Comparison of ENCODE assay signal across 21 cellular contexts in the genomic region with DNA sequence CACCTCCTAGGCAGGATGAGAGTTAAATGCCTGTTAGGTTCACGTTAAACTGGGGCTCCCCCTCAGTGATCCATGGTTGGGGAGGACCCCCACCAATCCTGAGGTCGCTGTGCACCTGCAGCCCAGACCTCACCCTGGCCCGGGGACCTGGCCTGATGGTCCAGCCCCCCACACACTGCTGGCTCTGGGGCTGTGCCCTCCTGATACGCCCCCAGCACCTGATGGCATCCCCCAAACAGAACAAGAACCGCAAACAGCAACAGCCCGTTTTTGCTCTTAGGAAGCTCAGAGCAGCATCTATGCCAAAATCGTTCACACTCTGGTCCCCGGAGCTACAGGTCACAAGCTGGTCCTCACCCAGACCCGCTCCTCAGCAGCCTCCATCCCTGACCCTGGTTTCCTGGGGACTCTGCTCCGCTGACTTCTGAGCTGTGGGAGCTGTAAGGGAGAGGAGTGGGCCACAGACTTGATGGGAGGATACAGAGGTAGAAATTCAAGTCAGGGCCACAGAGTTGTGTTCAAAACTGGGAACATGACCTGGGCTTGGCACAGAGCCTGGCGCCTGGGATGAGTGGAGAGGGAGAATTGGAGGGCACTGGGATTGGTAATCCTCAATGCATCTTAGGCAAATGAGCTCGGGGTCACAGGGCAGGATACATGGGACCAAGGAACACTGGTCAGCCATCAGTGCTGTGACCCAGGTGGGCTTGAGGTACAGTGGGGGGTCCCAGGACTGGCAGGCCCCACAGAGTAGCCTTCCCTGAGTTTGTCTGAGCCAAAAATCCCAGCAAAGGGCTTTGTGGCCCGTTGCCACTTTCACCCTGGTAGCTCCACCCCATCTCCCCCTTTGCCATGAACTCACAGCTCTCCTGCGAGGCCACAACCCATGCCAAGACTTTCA.
DNase-seq lines count a peak whose midpoint lies in the region; ATAC-seq, FAIRE-seq and TF ChIP-seq lines count a peak whose summit lies in the region.
"Had no signal": no experiment of that assay in that cellular context is flagged by ENCODE, and none has a peak within 500 bp of the region (broad histone marks: within the 10 kb centered on the region; RNA-seq: fewer than 3 reads in every experiment).

No MANE protein-coding gene starts in this region.

- ATAC-seq in Right ventricle myocardium superior (ENCODE audit: poor library complexity) (no peak), upper lobe of right lung (no peak), HG02571 (IDR thresholded peaks at IDR 0.05; ENCODE audit: unreplicated experiment) (no peak)
- ATAC-seq: activated CD8-positive, alpha-beta T cell treated with anti-CD3 and anti-CD28 coated beads, Interleukin-2, amount 10 ng/mL, durations not matched to agents 7 days and 5 days had no signal

- H3K14ac ChIP-seq in mesenchymal stem cell (ENCODE audit: low read length in 2 of 2): peak overlapping the region in 1 of 2 experiments; percentile 14

- peak overlapping the region; percentile 77 for H2AK5ac ChIP-seq in mesenchymal stem cell (ENCODE audit: low read length, severe bottlenecking)

- H3K4me1 ChIP-seq in right atrium auricular region: peaks cover 0 to 11% of the 10 kb centered on the region in 2 donors
- peaks cover 48% of the 10 kb centered on the region for H3K4me1 ChIP-seq in astrocyte (ENCODE audit: insufficient read depth, low read length)
- H3K4me1 ChIP-seq in mesenchymal stem cell (ENCODE audit: control insufficient read depth, insufficient read depth, low read depth, low read length): peaks cover 60% of the 10 kb centered on the region
- H3K4me1 ChIP-seq in upper lobe of right lung: no peaks in the 10 kb centered on the region
- H3K4me1 ChIP-seq: parathyroid adenoma had no signal

- H3K27ac Mint-ChIP-seq in astrocyte (ENCODE audit: unreplicated experiment) (no peak overlapping the region), glutamatergic neuron (ENCODE audit: unreplicated experiment) (no peak overlapping the region)
- H3K27ac Mint-ChIP-seq: activated CD8-positive, alpha-beta T cell treated with anti-CD3 and anti-CD28 coated beads, Interleukin-2, amount 10 ng/mL, durations not matched to agents 7 days and 5 days; activated T-helper 2 cell treated with anti-CD3 and anti-CD28 coated beads, Interferon-gamma antibody, Interleukin-2, Interleukin-4, amounts not matched to agents 10 μg/mL and 5 μg/mL and 100 μg/mL, durations not matched to agents 14 hours and 24 hours and 36 hours had no signal

- H4K8ac ChIP-seq in mesenchymal stem cell (ENCODE audit: low read length): no peak overlapping the region

- H3K27me3 ChIP-seq in right atrium auricular region (peaks cover 4 to 15% of the 10 kb centered on the region in 2 donors), astrocyte (ENCODE audit: insufficient read depth, low read length) (no peaks in the 10 kb centered on the region), mesenchymal stem cell (ENCODE audit: control insufficient read depth in 1 of 2, insufficient read depth in 1 of 2, low read length in 2 of 2) (peaks cover 0 to 37% of the 10 kb centered on the region in 2 experiments), upper lobe of right lung (peaks cover 42% of the 10 kb centered on the region)

- peak overlapping the region; percentile 31 for H4K91ac ChIP-seq in mesenchymal stem cell (ENCODE audit: low read length)

- intact Hi-C loops in Right ventricle myocardium superior (cut with DNase I): no loop called here
- intact Hi-C loops in upper lobe of right lung (cut with DNase I): no loop called here

- peaks cover 6% of the 10 kb centered on the region for H3K36me3 Mint-ChIP-seq in astrocyte (ENCODE audit: low read depth, unreplicated experiment)
- no peaks in the 10 kb centered on the region for H3K36me3 Mint-ChIP-seq in glutamatergic neuron (ENCODE audit: unreplicated experiment)

- peaks cover 29% of the 10 kb centered on the region for H3K4me1 Mint-ChIP-seq in astrocyte (ENCODE audit: low read depth, unreplicated experiment)
- H3K4me1 Mint-ChIP-seq in glutamatergic neuron (ENCODE audit: low read depth, unreplicated experiment): peaks cover 10% of the 10 kb centered on the region

- H3K9me3 ChIP-seq in right atrium auricular region (no peaks in the 10 kb centered on the region), astrocyte (ENCODE audit: insufficient read depth, low read depth, low read length) (no peaks in the 10 kb centered on the region), mesenchymal stem cell (ENCODE audit: control insufficient read depth, low read length) (no peaks in the 10 kb centered on the region), upper lobe of right lung (no peaks in the 10 kb centered on the region)
- H3K9me3 ChIP-seq: heart right ventricle, tibial nerve had no signal

- no peak overlapping the region for H2BK120ac ChIP-seq in mesenchymal stem cell (ENCODE audit: low read depth, low read length)

- peaks cover 22% of the 10 kb centered on the region for H4K20me1 ChIP-seq in astrocyte (ENCODE audit: insufficient read depth, low read length)

- H3K79me2 ChIP-seq in astrocyte (ENCODE audit: insufficient read depth, low read length): no peaks in the 10 kb centered on the region
- H3K79me2 ChIP-seq: parathyroid adenoma had no signal

- no peaks in the 10 kb centered on the region for H3K79me1 ChIP-seq in mesenchymal stem cell (replicated peaks; ENCODE audit: low read length, poor library complexity, severe bottlenecking)

- H3K27me3 Mint-ChIP-seq in astrocyte (ENCODE audit: low read depth, unreplicated experiment) (peaks cover 2% of the 10 kb centered on the region), glutamatergic neuron (ENCODE audit: unreplicated experiment) (peaks cover 12% of the 10 kb centered on the region)

- H3K4me3 Mint-ChIP-seq in astrocyte (ENCODE audit: unreplicated experiment) (peak overlapping the region; percentile 23), glutamatergic neuron (ENCODE audit: unreplicated experiment) (no peak overlapping the region)
- H3K4me3 Mint-ChIP-seq: activated CD8-positive, alpha-beta T cell treated with anti-CD3 and anti-CD28 coated beads, Interleukin-2, amount 10 ng/mL, durations not matched to agents 7 days and 5 days had no signal

- no peak overlapping the region for H3K4me3 ChIP-seq in right atrium auricular region
- no peak overlapping the region for H3K4me3 ChIP-seq in astrocyte (ENCODE audit: insufficient read depth, low read depth, low read length)
- H3K4me3 ChIP-seq in mesenchymal stem cell (ENCODE audit: insufficient read depth in 1 of 2, low read depth in 1 of 2, low read length in 2 of 2): no peak overlapping the region
- H3K4me3 ChIP-seq in upper lobe of right lung: no peak overlapping the region
- H3K4me3 ChIP-seq: heart right ventricle, tibial nerve had no signal

- peak overlapping the region; percentile 65 for H3K4me2 ChIP-seq in astrocyte (ENCODE audit: low read length)
- no peak overlapping the region for H3K4me2 ChIP-seq in mesenchymal stem cell (ENCODE audit: low read length, poor library complexity, severe bottlenecking)

- no peaks in the 10 kb centered on the region for H3K9me3 Mint-ChIP-seq in astrocyte (ENCODE audit: unreplicated experiment)
- H3K9me3 Mint-ChIP-seq in glutamatergic neuron (ENCODE audit: unreplicated experiment): peaks cover 5% of the 10 kb centered on the region
- H3K9me3 Mint-ChIP-seq: activated T-helper 2 cell treated with anti-CD3 and anti-CD28 coated beads, Interferon-gamma antibody, Interleukin-2, Interleukin-4, amounts not matched to agents 10 μg/mL and 5 μg/mL and 100 μg/mL, durations not matched to agents 14 hours and 24 hours and 36 hours had no signal

- 90% methylated on average over 13 of the region's 14 CpGs for WGBS in mesenchymal stem cell

- H2AFZ ChIP-seq in astrocyte (ENCODE audit: low read depth, low read length) (no peak overlapping the region), mesenchymal stem cell (ENCODE audit: low read depth, low read length) (no peak overlapping the region)
- H2AFZ ChIP-seq: parathyroid adenoma had no signal

- no peak overlapping the region for H3K18ac ChIP-seq in mesenchymal stem cell (ENCODE audit: low read depth in 1 of 2, low read length in 2 of 2)

- H3K23ac ChIP-seq in mesenchymal stem cell (ENCODE audit: low read length in 2 of 2): no peak overlapping the region

- H3K36me3 ChIP-seq in right atrium auricular region (no peaks in the 10 kb centered on the region), astrocyte (ENCODE audit: insufficient read depth, low read length) (no peaks in the 10 kb centered on the region), mesenchymal stem cell (ENCODE audit: control insufficient read depth in 1 of 2, insufficient read depth in 2 of 2, low read depth in 1 of 2, low read length in 2 of 2) (peaks cover 0 to 30% of the 10 kb centered on the region in 2 experiments), upper lobe of right lung (no peaks in the 10 kb centered on the region)
- H3K36me3 ChIP-seq: heart right ventricle, tibial nerve had no signal

- H3K27ac ChIP-seq in right atrium auricular region: no peak overlapping the region
- peak overlapping the region; percentile 67 for H3K27ac ChIP-seq in astrocyte (ENCODE audit: low read depth, low read length)
- no peak overlapping the region for H3K27ac ChIP-seq in mesenchymal stem cell (ENCODE audit: low read length, poor library complexity, severe bottlenecking)
- no peak overlapping the region for H3K27ac ChIP-seq in upper lobe of right lung
- H3K27ac ChIP-seq: heart right ventricle, parathyroid adenoma, tibial nerve had no signal

- no peak overlapping the region for H3K4ac ChIP-seq in mesenchymal stem cell (ENCODE audit: low read depth in 1 of 2, low read length in 2 of 2)

- H2BK5ac ChIP-seq in mesenchymal stem cell (ENCODE audit: low read depth, low read length, poor library complexity, severe bottlenecking): no peak overlapping the region

- FAIRE-seq in astrocyte (lab: Jason Lieb, UNC): no peak
- FAIRE-seq: D721Med, RCC 7860 had no signal

- H3K9ac ChIP-seq in astrocyte (ENCODE audit: low read length) (no peak overlapping the region), mesenchymal stem cell (ENCODE audit: low read length) (no peak overlapping the region)
- H3K9ac ChIP-seq: parathyroid adenoma had no signal

- H2BK15ac ChIP-seq in mesenchymal stem cell (ENCODE audit: low read depth, poor library complexity, severe bottlenecking): no peak overlapping the region

- TF ChIP-seq CTCF in right atrium auricular region (IDR thresholded peaks at IDR 0.05): no peak
- TF ChIP-seq CTCF in astrocyte (IDR thresholded peaks at IDR 0.05; ENCODE audit: insufficient read depth, low read depth, low read length): no peak
- TF ChIP-seq CTCF in upper lobe of right lung (IDR thresholded peaks at IDR 0.05): no peak
- TF ChIP-seq CTCF in glutamatergic neuron (IDR thresholded peaks at IDR 0.05; ENCODE audit: partially characterized antibody, unreplicated experiment): no peak

- no peak overlapping the region for H2BK12ac ChIP-seq in mesenchymal stem cell (ENCODE audit: low read length in 2 of 2)

- peak; percentile 44 for DNase-seq in right atrium auricular region (ENCODE audit: low spot score)
- DNase-seq in Right ventricle myocardium superior: no peak
- no peak for DNase-seq in astrocyte (ENCODE audit: low read depth)
- no peak for DNase-seq in mesenchymal stem cell
- DNase-seq in upper lobe of right lung: peak; percentile 44
- no peak for DNase-seq in glutamatergic neuron
- DNase-seq in cortex of kidney (lab: John Stamatoyannopoulos, UW): no peak
- DNase-seq: activated CD8-positive, alpha-beta T cell treated with anti-CD3 and anti-CD28 coated beads, Interleukin-2, amount 10 ng/mL, durations not matched to agents 7 days and 5 days; AML-193; dermis blood vessel endothelial cell; heart right ventricle; MV-4-11; NCI-H2081 treated with DMSO at 0.1 percent for 48 hours; NCI-H69; SW 1271 had no signal

Comparison
In these comparisons a context has a peak if more than half of its experiments do, and no peak if none do; other contexts are left out.
1. DNase-seq: peak in right atrium auricular region (single experiment) and upper lobe of right lung (single experiment); none in Right ventricle myocardium superior (single experiment), astrocyte (single experiment), mesenchymal stem cell (single experiment), glutamatergic neuron (single experiment) and cortex of kidney (single experiment).